In genomic region chr10:62594093-62594520, GRCh38 we compare ENCODE assay signal across 8 cellular contexts.
DNase-seq lines count a peak whose midpoint lies in the region; ATAC-seq and TF ChIP-seq lines count a peak whose summit lies in the region.

No MANE protein-coding gene starts in this region.

- DNase-seq in ELR (ENCODE audit: low read depth) (peak; percentile 65), LNCaP clone FGC (ENCODE audit: low read depth) (peak; percentile 6), cerebellar cortex (ENCODE audit: low spot score) (peak; percentile 57), left kidney (ENCODE audit: low read depth, low spot score) (peak; percentile 81), KG1 (lab: John Stamatoyannopoulos, UW) (no peak)
- peak; percentile 1 to 15 (median 8) for DNase-seq in activated CD4-positive, CD25-positive, alpha-beta regulatory T cell (lab: John Stamatoyannopoulos, UW)
- DNase-seq in stimulated activated CD4-positive, alpha-beta T cell treated with anti-CD3 and anti-CD28 coated beads, TNF-alpha, amount 100 ng/mL, for 24 hours (ENCODE audit: low read depth in 3 of 3) = peak in 2 of 3 experiments; percentile 18 to 55

- peak; percentile 88 for ATAC-seq in GM21529 (IDR thresholded peaks at IDR 0.05; ENCODE audit: unreplicated experiment)

- H3K4me3 ChIP-seq in LNCaP clone FGC (ENCODE audit: low read depth, low read length) = no peak overlapping the region

- TF ChIP-seq CTCF in LNCaP clone FGC (IDR thresholded peaks at IDR 0.05; ENCODE audit: control insufficient read depth, extremely low read depth, insufficient read depth) = peak; percentile 99
